In the genomic region with DNA sequence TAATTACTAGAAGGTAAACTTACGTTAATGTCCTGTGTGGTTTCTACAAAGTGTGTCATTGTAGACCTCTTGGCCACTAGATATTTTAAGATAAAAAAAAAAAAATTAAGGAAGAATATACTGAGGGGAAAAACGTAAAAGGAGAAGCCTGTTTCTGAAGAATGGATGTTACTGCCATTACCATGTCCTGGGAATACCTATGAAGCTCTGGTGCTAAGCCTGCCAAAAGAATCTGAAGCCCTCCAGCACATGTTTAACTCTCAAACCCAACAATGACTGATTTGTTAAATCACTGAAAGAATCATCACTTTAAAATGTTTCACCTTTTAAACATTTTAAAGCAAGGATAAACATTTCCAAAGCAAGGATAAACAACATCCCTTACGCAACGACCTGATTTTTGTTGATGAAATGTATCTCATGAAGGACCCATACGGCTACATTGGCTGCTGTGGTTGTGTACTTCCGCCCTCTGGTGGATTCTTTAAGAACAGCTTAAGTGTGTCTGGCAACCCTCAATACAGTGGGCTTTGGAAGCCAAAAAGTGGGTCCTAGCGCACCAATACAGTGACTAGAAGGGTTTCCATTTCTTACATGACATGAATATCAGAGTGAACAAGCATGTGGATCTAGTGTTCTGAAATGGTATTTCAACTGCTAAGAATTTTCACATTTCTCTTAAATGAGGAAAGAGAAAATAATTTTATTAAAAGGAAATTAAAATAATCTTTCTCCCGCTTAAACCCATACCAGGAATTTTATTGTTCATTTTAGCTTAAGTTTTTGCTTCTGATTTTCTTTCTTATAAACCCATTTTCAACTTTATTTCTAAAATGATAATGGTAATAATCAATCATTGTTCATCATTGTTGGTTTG, we compare ENCODE assay signal across 8 cellular contexts.
DNase-seq lines count a peak whose midpoint lies in the region; ATAC-seq lines count a peak whose summit lies in the region.

No MANE protein-coding gene starts in this region.

- H3K36me3 Mint-ChIP-seq in central memory CD8-positive, alpha-beta T cell (ENCODE audit: insufficient read depth), result peaks cover 20% of the 10 kb centered on the region

- no peak overlapping the region for H3K27ac Mint-ChIP-seq in central memory CD8-positive, alpha-beta T cell (ENCODE audit: low read depth)

- H3K4me1 Mint-ChIP-seq in central memory CD8-positive, alpha-beta T cell, result peaks cover 5% of the 10 kb centered on the region

- peak; percentile 96 for ATAC-seq in GM18511 (IDR thresholded peaks at IDR 0.05; ENCODE audit: unreplicated experiment)
- peak; percentile 85 for ATAC-seq in HG02943 (IDR thresholded peaks at IDR 0.05; ENCODE audit: low read depth, unreplicated experiment)
- ATAC-seq in central memory CD8-positive, alpha-beta T cell (replicated peaks; ENCODE audit: extremely low read depth, poor library complexity, severe bottlenecking), result peak; percentile 84
- ATAC-seq in left colon, result peak; percentile 84

- H3K4me3 Mint-ChIP-seq in central memory CD8-positive, alpha-beta T cell, result no peak overlapping the region

- DNase-seq in AG20443 (ENCODE audit: low spot score), result peak; percentile 73
- peak; percentile 28 to 44 for DNase-seq in NCI-H187 (lab: John Stamatoyannopoulos, UW)
- peak; percentile 11 for DNase-seq in T-helper 22 cell (ENCODE audit: low read depth)
- peak in 1 of 2 donors; percentile 23 for DNase-seq in central memory CD8-positive, alpha-beta T cell (ENCODE audit: low spot score in 2 of 2)
- no peak for DNase-seq in left colon
- DNase-seq in stimulated activated CD4-positive, alpha-beta T cell treated with anti-CD3 and anti-CD28 coated beads, TNF-alpha, amount 100 ng/mL, for 48 hours (ENCODE audit: low read depth in 3 of 3), result peak; percentile 10 to 32 (median 16)

- H3K9me3 Mint-ChIP-seq in central memory CD8-positive, alpha-beta T cell, result no peaks in the 10 kb centered on the region

- intact Hi-C loops in left colon (cut with DNase I, micrococcal nuclease), result loop anchor here in 1 of 2 donors (5.0 to 10.0 kb wide), 2 partner anchors 247 to 335 kb away; no protein-coding TSS in a partner anchor

- no peaks in the 10 kb centered on the region for H3K27me3 Mint-ChIP-seq in central memory CD8-positive, alpha-beta T cell

Comparison
In these comparisons a context has a peak if more than half of its experiments do, and no peak if none do; other contexts are left out.
1. DNase-seq: peak in AG20443 (single experiment), NCI-H187 (2 of 2), T-helper 22 cell (single experiment) and stimulated activated CD4-positive, alpha-beta T cell treated with anti-CD3 and anti-CD28 coated beads, TNF-alpha, amount 100 ng/mL, for 48 hours (3 of 3); none in left colon (0 of 2).
2. Peak in every context shown above with its lines, with median percentiles within 50 percentile points of each other: ATAC-seq.